Comparison of ENCODE assay signal across 1 cellular context in the genomic region with DNA sequence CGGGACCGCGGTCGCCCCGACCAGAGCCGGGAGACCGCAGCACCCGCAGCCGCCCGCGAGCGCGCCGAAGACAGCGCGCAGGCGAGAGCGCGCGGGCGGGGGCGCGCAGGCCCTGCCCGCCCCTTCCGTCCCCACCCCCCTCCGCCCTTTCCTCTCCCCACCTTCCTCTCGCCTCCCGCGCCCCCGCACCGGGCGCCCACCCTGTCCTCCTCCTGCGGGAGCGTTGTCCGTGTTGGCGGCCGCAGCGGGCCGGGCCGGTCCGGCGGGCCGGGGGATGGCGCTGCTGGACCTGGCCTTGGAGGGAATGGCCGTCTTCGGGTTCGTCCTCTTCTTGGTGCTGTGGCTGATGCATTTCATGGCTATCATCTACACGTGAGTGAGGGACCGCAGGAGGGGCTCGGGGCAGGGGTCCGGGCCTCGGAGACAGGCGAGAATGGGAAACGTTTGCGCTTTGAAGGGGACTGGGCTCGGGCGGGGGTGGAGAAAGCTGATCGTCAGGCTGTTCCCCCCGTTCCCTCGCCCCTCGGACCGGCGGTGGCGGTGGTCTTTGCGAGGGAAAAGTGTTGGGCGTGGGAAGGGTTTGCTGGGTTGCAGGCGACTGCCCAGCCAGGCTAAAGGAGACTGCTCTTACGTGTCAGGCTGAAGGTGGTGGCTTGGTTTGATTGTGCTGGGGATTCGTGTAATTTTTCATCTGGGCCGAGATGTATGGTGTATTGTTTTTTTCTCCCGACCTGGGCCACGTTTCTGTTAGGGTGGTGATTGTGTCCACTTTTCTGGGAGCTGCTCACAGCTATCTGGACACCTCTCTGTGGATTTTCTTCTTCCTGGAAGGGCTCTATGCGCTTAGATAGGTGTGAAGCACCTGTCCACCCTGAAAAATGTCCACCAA.
TF ChIP-seq lines count a peak whose summit lies in the region.

No MANE protein-coding gene starts in this region.

TF ChIP-seq in K562, 482 proteins besides CTCF, POLR2A, EP300 and RAD21 (continued from another document and continues in another):
- TF ChIP-seq, protein P1, sequence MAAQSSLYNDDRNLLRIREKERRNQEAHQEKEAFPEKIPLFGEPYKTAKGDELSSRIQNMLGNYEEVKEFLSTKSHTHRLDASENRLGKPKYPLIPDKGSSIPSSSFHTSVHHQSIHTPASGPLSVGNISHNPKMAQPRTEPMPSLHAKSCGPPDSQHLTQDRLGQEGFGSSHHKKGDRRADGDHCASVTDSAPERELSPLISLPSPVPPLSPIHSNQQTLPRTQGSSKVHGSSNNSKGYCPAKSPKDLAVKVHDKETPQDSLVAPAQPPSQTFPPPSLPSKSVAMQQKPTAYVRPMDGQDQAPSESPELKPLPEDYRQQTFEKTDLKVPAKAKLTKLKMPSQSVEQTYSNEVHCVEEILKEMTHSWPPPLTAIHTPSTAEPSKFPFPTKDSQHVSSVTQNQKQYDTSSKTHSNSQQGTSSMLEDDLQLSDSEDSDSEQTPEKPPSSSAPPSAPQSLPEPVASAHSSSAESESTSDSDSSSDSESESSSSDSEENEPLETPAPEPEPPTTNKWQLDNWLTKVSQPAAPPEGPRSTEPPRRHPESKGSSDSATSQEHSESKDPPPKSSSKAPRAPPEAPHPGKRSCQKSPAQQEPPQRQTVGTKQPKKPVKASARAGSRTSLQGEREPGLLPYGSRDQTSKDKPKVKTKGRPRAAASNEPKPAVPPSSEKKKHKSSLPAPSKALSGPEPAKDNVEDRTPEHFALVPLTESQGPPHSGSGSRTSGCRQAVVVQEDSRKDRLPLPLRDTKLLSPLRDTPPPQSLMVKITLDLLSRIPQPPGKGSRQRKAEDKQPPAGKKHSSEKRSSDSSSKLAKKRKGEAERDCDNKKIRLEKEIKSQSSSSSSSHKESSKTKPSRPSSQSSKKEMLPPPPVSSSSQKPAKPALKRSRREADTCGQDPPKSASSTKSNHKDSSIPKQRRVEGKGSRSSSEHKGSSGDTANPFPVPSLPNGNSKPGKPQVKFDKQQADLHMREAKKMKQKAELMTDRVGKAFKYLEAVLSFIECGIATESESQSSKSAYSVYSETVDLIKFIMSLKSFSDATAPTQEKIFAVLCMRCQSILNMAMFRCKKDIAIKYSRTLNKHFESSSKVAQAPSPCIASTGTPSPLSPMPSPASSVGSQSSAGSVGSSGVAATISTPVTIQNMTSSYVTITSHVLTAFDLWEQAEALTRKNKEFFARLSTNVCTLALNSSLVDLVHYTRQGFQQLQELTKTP (IDR thresholded peaks at IDR 0.05; ENCODE audit: low read depth in 1 of 2, partially characterized antibody in 2 of 2): no peak
- TF ChIP-seq MECOM (CRISPR knock-in tag; IDR thresholded peaks at IDR 0.05) (no peak), ZNF263 (CRISPR knock-in tag; IDR thresholded peaks at IDR 0.05; ENCODE audit: borderline replicate concordance) (no peak), SMAD2 (IDR thresholded peaks at IDR 0.05; ENCODE audit: low read depth, low read length) (no peak), HCFC1 (IDR thresholded peaks at IDR 0.05; ENCODE audit: low read depth, low read length) (no peak), ZNF507 (tag; conservative IDR thresholded peaks at IDR 0.05) (no peak), TAF1 (IDR thresholded peaks at IDR 0.05; ENCODE audit: control insufficient read depth, extremely low read depth, insufficient read depth, low read length, severe bottlenecking) (peak; percentile 10), BMI1 (IDR thresholded peaks at IDR 0.05; ENCODE audit: low read length) (no peak), RB1 (IDR thresholded peaks at IDR 0.05; ENCODE audit: low read depth) (no peak), BRD9 (IDR thresholded peaks at IDR 0.05; ENCODE audit: low read depth, partially characterized antibody) (no peak), DPF2 (IDR thresholded peaks at IDR 0.05) (no peak), ZNF785 (CRISPR knock-in tag; IDR thresholded peaks at IDR 0.05) (no peak), SMARCE1 (IDR thresholded peaks at IDR 0.05) (0 out of 2 replicates have a peak, but pooled peaks have one; percentile 29), BRF1 (IDR thresholded peaks at IDR 0.05; ENCODE audit: borderline replicate concordance, extremely low read depth, insufficient read length) (no peak), XRCC3 (IDR thresholded peaks at IDR 0.05) (no peak), TBP (optimal IDR thresholded peaks at IDR 0.05; ENCODE audit: low read depth, low read length) (no peak), SMC3 (conservative IDR thresholded peaks at IDR 0.05; ENCODE audit: insufficient read depth, low read depth, low read length) (no peak), EHMT2 (IDR thresholded peaks at IDR 0.05) (no peak), ZNF146 (CRISPR knock-in tag; IDR thresholded peaks at IDR 0.05; ENCODE audit: unreplicated experiment) (no peak), HNRNPK (IDR thresholded peaks at IDR 0.05; ENCODE audit: low read depth, low read length, poor library complexity, severe bottlenecking) (no peak), ZFP1 (CRISPR knock-in tag; IDR thresholded peaks at IDR 0.05) (no peak)
- TF ChIP-seq, protein P2, sequence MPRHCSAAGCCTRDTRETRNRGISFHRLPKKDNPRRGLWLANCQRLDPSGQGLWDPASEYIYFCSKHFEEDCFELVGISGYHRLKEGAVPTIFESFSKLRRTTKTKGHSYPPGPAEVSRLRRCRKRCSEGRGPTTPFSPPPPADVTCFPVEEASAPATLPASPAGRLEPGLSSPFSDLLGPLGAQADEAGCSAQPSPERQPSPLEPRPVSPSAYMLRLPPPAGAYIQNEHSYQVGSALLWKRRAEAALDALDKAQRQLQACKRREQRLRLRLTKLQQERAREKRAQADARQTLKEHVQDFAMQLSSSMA (CRISPR knock-in tag; IDR thresholded peaks at IDR 0.05): no peak
- TF ChIP-seq, protein P3, sequence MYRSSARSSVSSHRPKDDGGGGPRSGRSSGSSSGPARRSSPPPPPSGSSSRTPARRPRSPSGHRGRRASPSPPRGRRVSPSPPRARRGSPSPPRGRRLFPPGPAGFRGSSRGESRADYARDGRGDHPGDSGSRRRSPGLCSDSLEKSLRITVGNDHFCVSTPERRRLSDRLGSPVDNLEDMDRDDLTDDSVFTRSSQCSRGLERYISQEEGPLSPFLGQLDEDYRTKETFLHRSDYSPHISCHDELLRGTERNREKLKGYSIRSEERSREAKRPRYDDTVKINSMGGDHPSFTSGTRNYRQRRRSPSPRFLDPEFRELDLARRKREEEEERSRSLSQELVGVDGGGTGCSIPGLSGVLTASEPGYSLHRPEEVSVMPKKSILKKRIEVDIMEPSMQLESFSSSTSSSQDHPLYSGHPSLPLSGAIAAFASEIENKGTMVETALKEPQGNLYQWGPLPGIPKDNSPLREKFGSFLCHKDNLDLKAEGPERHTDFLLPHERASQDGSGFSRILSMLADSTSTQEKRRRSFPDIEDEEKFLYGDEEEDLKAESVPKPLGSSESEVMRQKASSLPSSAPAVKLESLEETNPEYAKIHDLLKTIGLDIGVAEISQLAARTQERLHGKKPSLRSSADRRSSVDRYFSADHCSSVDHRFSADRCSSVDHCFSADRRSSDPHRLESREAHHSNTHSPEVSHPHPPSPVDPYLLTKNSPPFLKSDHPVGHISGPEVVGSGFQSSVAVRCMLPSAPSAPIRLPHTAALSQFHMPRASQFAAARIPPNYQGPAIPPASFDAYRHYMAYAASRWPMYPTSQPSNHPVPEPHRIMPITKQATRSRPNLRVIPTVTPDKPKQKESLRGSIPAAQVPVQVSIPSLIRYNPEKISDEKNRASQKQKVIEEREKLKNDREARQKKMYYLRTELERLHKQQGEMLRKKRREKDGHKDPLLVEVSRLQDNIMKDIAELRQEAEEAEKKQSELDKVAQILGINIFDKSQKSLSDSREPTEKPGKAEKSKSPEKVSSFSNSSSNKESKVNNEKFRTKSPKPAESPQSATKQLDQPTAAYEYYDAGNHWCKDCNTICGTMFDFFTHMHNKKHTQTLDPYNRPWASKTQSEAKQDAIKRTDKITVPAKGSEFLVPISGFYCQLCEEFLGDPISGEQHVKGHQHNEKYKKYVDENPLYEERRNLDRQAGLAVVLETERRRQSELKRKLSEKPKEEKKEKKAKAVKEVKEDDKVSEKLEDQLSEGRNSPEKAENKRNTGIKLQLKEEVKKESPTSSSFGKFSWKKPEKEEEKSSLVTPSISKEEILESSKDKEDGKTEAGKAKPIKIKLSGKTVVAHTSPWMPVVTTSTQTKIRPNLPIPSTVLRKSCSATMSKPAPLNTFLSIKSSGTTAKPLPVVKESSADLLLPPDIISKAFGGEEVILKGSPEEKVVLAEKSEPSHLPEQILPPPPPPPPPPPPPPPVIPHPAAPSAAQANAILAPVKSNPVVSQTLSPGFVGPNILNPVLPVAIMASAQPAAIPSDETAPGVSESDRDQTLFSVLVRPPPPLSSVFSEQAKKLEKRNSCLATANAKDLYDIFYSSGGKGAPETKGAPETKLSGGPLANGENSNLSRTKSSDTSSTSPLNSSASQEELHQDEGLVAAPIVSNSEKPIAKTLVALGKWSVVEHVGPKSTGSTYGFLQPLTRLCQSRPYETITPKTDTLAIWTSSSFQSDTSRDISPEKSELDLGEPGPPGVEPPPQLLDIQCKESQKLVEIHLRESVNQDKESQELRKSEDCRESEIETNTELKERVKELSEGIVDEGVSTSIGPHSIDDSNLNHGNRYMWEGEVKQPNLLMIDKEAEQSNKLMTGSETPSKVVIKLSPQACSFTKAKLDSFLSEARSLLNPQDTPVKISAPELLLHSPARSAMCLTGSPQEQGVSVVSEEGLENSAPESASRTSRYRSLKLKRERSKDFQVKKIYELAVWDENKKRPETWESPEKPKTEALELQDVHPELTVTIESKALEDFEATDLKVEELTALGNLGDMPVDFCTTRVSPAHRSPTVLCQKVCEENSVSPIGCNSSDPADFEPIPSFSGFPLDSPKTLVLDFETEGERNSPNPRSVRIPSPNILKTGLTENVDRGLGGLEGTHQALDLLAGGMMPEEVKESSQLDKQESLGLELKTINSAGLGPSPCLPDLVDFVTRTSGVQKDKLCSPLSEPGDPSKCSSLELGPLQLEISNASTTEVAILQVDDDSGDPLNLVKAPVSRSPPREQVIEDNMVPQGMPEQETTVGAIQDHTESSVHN (IDR thresholded peaks at IDR 0.05; ENCODE audit: borderline replicate concordance in 1 of 2, low read depth in 1 of 2): no peak
- TF ChIP-seq, protein P4, sequence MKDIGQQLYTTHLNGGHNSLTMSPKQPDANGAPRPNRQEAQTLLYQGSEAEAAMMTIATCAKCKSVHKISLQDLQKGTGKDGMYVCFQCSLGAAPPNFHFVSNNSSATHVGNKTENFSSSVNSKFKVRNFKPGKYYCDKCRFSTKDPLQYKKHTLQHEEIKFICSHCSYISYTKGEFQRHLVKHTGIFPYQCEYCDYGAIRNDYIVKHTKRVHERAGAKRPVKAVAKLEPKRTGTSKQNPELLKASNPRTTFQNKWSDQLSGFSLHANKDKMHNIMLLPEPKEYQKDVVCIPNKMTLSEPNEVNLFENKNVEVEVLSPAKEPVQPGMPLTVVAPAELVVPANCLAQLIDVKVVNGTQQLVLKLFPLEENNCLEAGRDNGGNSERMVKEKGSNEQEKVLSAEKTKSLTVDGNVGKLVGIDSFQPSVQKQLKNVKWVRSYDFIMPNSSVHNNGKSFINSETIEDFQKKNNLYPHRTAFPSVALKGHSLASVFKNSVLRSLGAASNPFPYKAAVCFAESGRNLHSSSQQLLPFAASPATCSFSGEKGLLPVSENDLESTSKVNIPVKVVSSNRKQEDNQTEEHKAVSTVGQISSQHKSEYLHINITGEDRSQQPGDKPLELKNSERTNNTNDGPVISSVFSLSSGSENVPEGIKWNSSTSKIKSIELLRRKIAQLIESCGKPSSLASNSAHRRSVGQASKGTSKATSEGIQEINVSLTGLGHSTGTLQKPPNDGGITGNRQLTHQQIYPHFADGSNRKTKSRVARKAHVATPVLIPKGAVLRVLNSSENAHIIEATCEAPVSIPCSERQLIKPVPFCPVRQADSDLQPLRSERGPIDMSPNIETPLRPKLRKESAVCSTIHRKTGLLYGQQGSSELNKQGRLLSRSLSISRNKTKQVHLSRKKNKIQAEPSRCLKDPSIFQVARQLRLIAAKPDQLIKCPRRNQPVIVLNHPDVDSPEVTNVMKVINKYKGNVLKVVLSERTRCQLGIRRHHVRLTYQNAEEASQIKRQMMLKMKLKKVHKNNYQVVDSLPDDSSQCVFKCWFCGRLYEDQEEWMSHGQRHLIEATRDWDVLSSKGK (CRISPR knock-in tag; IDR thresholded peaks at IDR 0.05): no peak
